10 cellular contexts compared by ENCODE assay signal in genomic region chr5:76691470-76692273, GRCh38. TPM values are rescaled to one million over a fixed set of nuclear protein-coding genes. Genes with fewer than 3 reads are reported as not detected.
DNase-seq lines count a peak whose midpoint lies in the region; ATAC-seq and TF ChIP-seq lines count a peak whose summit lies in the region.
"Had no signal": no experiment of that assay in that cellular context is flagged by ENCODE, and none has a peak within 500 bp of the region (broad histone marks: within the 10 kb centered on the region; RNA-seq: fewer than 3 reads in every experiment).

No MANE protein-coding gene starts in this region.

- no peaks in the 10 kb centered on the region for H4K20me1 ChIP-seq in mammary epithelial cell (ENCODE audit: insufficient read depth, low read length)

- H3K79me1 ChIP-seq in mesenchymal stem cell (replicated peaks; ENCODE audit: low read length, poor library complexity, severe bottlenecking), result no peaks in the 10 kb centered on the region

- DNase-seq in CD4-positive, CD25-positive, alpha-beta regulatory T cell, result no peak
- DNase-seq in mammary epithelial cell (no peak), mesenchymal stem cell (peak; percentile 80), NCI-H446 (lab: John Stamatoyannopoulos, UW) (no peak)
- DNase-seq: DMS153, NCI-H146 had no signal

- H3K36me3 ChIP-seq in CD4-positive, CD25-positive, alpha-beta regulatory T cell (ENCODE audit: control insufficient read depth, insufficient read depth, low read length), result peaks cover 84% of the 10 kb centered on the region
- no peaks in the 10 kb centered on the region for H3K36me3 ChIP-seq in mammary epithelial cell (ENCODE audit: insufficient read depth, low read length)
- H3K36me3 ChIP-seq in mesenchymal stem cell (ENCODE audit: control insufficient read depth in 1 of 2, insufficient read depth in 2 of 2, low read depth in 1 of 2, low read length in 2 of 2), result no peaks in the 10 kb centered on the region

- no peak for ATAC-seq in CD4-positive, CD25-positive, alpha-beta regulatory T cell (ENCODE audit: low read depth in 2 of 2)
- ATAC-seq in HG02870 (IDR thresholded peaks at IDR 0.05; ENCODE audit: unreplicated experiment) (peak; percentile 69), HG03521 (IDR thresholded peaks at IDR 0.05; ENCODE audit: unreplicated experiment) (no peak), GM18873 (IDR thresholded peaks at IDR 0.05; ENCODE audit: low FRiP score, unreplicated experiment) (no peak), GM21447 (IDR thresholded peaks at IDR 0.05; ENCODE audit: unreplicated experiment) (no peak)

- H2AK5ac ChIP-seq in mesenchymal stem cell (ENCODE audit: low read length, severe bottlenecking), result no peak overlapping the region

- no peaks in the 10 kb centered on the region for H3K27me3 Mint-ChIP-seq in CD4-positive, CD25-positive, alpha-beta regulatory T cell

- H3K14ac ChIP-seq in mesenchymal stem cell (ENCODE audit: low read length in 2 of 2), result no peak overlapping the region

- no peak overlapping the region for H4K8ac ChIP-seq in mesenchymal stem cell (ENCODE audit: low read length)

- H3K4me3 ChIP-seq in CD4-positive, CD25-positive, alpha-beta regulatory T cell (ENCODE audit: low read depth, low read length), result no peak overlapping the region
- H3K4me3 ChIP-seq in mammary epithelial cell (replicated peaks in 1 of 3; ENCODE audit: insufficient read depth in 1 of 3, low read depth in 2 of 3, low read length in 3 of 3) (no peak overlapping the region), mesenchymal stem cell (ENCODE audit: insufficient read depth in 1 of 2, low read depth in 1 of 2, low read length in 2 of 2) (no peak overlapping the region)

- peak overlapping the region; percentile 34 for H4K91ac ChIP-seq in mesenchymal stem cell (ENCODE audit: low read length)

- in situ Hi-C loops in mammary epithelial cell (cut with MboI; ENCODE audit: low sequenced_read_pairs in 2 of 2), result no loop called here

- no peaks in the 10 kb centered on the region for H3K9me3 ChIP-seq in CD4-positive, CD25-positive, alpha-beta regulatory T cell (ENCODE audit: control insufficient read depth in 2 of 2, low read length in 2 of 2)
- H3K9me3 ChIP-seq in mammary epithelial cell (replicated peaks; ENCODE audit: insufficient read depth, low read length) (no peaks in the 10 kb centered on the region), mesenchymal stem cell (ENCODE audit: control insufficient read depth, low read length) (no peaks in the 10 kb centered on the region)

- H3K9ac ChIP-seq in mammary epithelial cell (ENCODE audit: insufficient read depth, low read length), result no peak overlapping the region
- H3K9ac ChIP-seq in mesenchymal stem cell (ENCODE audit: low read length), result peak overlapping the region; percentile 45

- no TSS peak for BruUV-seq in mammary epithelial cell (replicated peaks; lab: Mats Ljungman, UMichigan)

- no peak overlapping the region for H3K4me3 Mint-ChIP-seq in CD4-positive, CD25-positive, alpha-beta regulatory T cell

- peaks cover 4 to 14% (median 11%) of the 10 kb centered on the region in 4 donors for H3K4me1 Mint-ChIP-seq in CD4-positive, CD25-positive, alpha-beta regulatory T cell

- H2BK5ac ChIP-seq in mesenchymal stem cell (ENCODE audit: low read depth, low read length, poor library complexity, severe bottlenecking), result peak overlapping the region; percentile 21

- H3K4me2 ChIP-seq in mammary epithelial cell (ENCODE audit: insufficient read depth, low read depth, low read length) (no peak overlapping the region), mesenchymal stem cell (ENCODE audit: low read length, poor library complexity, severe bottlenecking) (no peak overlapping the region)

- intact Hi-C loops in mammary epithelial cell (cut with micrococcal nuclease), result loop anchor here (1.0 kb wide), 1 partner anchor 10 kb away; no protein-coding TSS in a partner anchor

- peak overlapping the region in 2 of 3 donors; percentile 51 to 69 for H3K27ac Mint-ChIP-seq in CD4-positive, CD25-positive, alpha-beta regulatory T cell

- CTCF ChIA-PET in mammary epithelial cell (lab: Charles Lee; ENCODE audit: low non-redundant PET), result no interaction called here

- peak overlapping the region; percentile 71 for H2BK120ac ChIP-seq in mesenchymal stem cell (ENCODE audit: low read depth, low read length)

- WGBS in mammary epithelial cell (ENCODE audit: low coverage, missing lambda C conversion rate), result 99% methylated on average over 5 of the region's 5 CpGs
- WGBS in mesenchymal stem cell, result 45% methylated on average over 4 of the region's 5 CpGs

- H3K79me2 ChIP-seq in mammary epithelial cell (ENCODE audit: insufficient read depth, low read length), result no peaks in the 10 kb centered on the region

- no peaks in the 10 kb centered on the region for H3K4me1 ChIP-seq in CD4-positive, CD25-positive, alpha-beta regulatory T cell (ENCODE audit: control insufficient read depth, insufficient read depth, low read length, poor library complexity, severe bottlenecking)
- H3K4me1 ChIP-seq in mammary epithelial cell (ENCODE audit: insufficient read depth, low read length), result peaks cover 43% of the 10 kb centered on the region
- peaks cover 9% of the 10 kb centered on the region for H3K4me1 ChIP-seq in mesenchymal stem cell (ENCODE audit: control insufficient read depth, insufficient read depth, low read depth, low read length)

- no peak overlapping the region for H3K23ac ChIP-seq in mesenchymal stem cell (ENCODE audit: low read length in 2 of 2)

- peaks cover 50% of the 10 kb centered on the region for H3K36me3 Mint-ChIP-seq in CD4-positive, CD25-positive, alpha-beta regulatory T cell

- dilution Hi-C loops in mammary epithelial cell (cut with HindIII; ENCODE audit: low sequenced_read_pairs), result no loop called here

- no peak overlapping the region for H3K18ac ChIP-seq in mesenchymal stem cell (ENCODE audit: low read depth in 1 of 2, low read length in 2 of 2)

- no peak overlapping the region for H3K27ac ChIP-seq in CD4-positive, CD25-positive, alpha-beta regulatory T cell (ENCODE audit: insufficient read depth, low read length, poor library complexity, severe bottlenecking)
- H3K27ac ChIP-seq in mammary epithelial cell (ENCODE audit: insufficient read depth, low read depth, low read length) (no peak overlapping the region), mesenchymal stem cell (ENCODE audit: low read length, poor library complexity, severe bottlenecking) (peak overlapping the region; percentile 97)

- no peak overlapping the region for H2BK15ac ChIP-seq in mesenchymal stem cell (ENCODE audit: low read depth, poor library complexity, severe bottlenecking)

- H3K27me3 ChIP-seq in CD4-positive, CD25-positive, alpha-beta regulatory T cell (ENCODE audit: control insufficient read depth, insufficient read depth, low read length), result no peaks in the 10 kb centered on the region
- H3K27me3 ChIP-seq in mammary epithelial cell (ENCODE audit: insufficient read depth, low read length), result no peaks in the 10 kb centered on the region
- H3K27me3 ChIP-seq in mesenchymal stem cell (ENCODE audit: control insufficient read depth in 1 of 2, insufficient read depth in 1 of 2, low read length in 2 of 2), result no peaks in the 10 kb centered on the region

- H3K9me3 Mint-ChIP-seq in CD4-positive, CD25-positive, alpha-beta regulatory T cell, result peaks cover 0 to 1% (median 0%) of the 10 kb centered on the region in 7 donors

- H2BK12ac ChIP-seq in mesenchymal stem cell (ENCODE audit: low read length in 2 of 2), result peak overlapping the region; percentile 34 to 69

- H3K4ac ChIP-seq in mesenchymal stem cell (ENCODE audit: low read depth in 1 of 2, low read length in 2 of 2), result peak overlapping the region in 1 of 2 experiments; percentile 62

- TF ChIP-seq CTCF in mammary epithelial cell (conservative IDR thresholded peaks at IDR 0.05 in 1 of 2, IDR thresholded peaks at IDR 0.05 in 1 of 2; ENCODE audit: extremely low read depth in 1 of 2, insufficient read depth in 1 of 2, low read depth in 1 of 2, low read length in 2 of 2), result no peak

- peak overlapping the region; percentile 43 for H2AFZ ChIP-seq in mammary epithelial cell (ENCODE audit: low read depth, low read length)
- H2AFZ ChIP-seq in mesenchymal stem cell (ENCODE audit: low read depth, low read length), result no peak overlapping the region

RNA-seq across cellular contexts. Expression of gene F2R, which starts 24.3 kb away (rescaled TPM):
- total RNA-seq in CD4-positive, CD25-positive, alpha-beta regulatory T cell, result 6.8 TPM
- polyA plus RNA-seq in CD4-positive, CD25-positive, alpha-beta regulatory T cell, result 1 to 10 TPM; 2.1 to 2.8 (median 2.7) TPM
- 10 to 100 TPM; 30.7 to 81.4 TPM for total RNA-seq in mammary epithelial cell
- 46.2 TPM for polyA plus RNA-seq in mammary epithelial cell
- polyA minus RNA-seq in mammary epithelial cell, result 47.2 TPM
- 368 TPM for polyA plus RNA-seq in mesenchymal stem cell (2013, experiment 1 of 2)
- 390 TPM for polyA plus RNA-seq in mesenchymal stem cell (2013, experiment 2 of 2)
